30 cellular contexts compared by ENCODE assay signal in the genomic region with DNA sequence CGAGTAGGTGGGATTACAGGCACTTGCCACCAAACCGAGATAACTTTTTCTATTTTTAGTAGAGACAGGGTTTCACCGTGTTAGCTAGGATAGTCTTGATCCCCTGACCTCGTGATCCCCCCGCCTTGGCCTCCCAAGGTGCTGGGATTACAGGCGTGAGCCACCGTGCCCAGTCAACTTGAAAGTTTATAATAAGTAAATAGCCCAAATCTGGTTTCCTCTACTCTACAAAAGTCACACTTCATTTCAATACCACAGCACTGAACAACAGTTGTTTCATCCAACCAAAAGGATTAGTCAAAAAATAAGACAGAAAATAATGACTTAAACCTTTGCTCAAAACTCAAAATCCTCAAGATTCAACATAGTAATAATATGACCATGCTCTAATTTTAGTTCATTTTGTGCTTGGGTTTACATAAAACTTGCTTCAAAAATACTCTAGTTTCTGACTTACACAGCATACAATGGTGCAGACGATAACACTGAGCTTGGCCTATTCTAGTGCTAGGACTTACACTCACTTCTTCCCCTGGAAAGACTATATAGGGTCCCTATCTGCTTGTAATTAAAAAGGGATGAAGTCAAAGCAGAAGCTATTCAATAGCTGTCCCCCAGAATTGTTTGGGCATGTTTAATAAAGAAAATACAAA. TPM values are rescaled to one million over a fixed set of nuclear protein-coding genes. Genes with fewer than 3 reads are reported as not detected.
DNase-seq lines count a peak whose midpoint lies in the region; ATAC-seq, FAIRE-seq and TF ChIP-seq lines count a peak whose summit lies in the region.
"Had no signal": no experiment of that assay in that cellular context is flagged by ENCODE, and none has a peak within 500 bp of the region (broad histone marks: within the 10 kb centered on the region; RNA-seq: fewer than 3 reads in every experiment).

No MANE protein-coding gene starts in this region.

- H3K4me1 Mint-ChIP-seq in activated CD8-positive, alpha-beta memory T cell treated with anti-CD3 and anti-CD28 coated beads, Interleukin-2, amount 10 ng/mL, durations not matched to agents 7 days and 5 days, result peaks cover 13% of the 10 kb centered on the region
- H3K4me1 Mint-ChIP-seq in memory B cell (no peaks in the 10 kb centered on the region), Caco-2 (ENCODE audit: low read depth, unreplicated experiment) (no peaks in the 10 kb centered on the region)
- H3K4me1 Mint-ChIP-seq: activated B cell treated with CpG ODN at 0.5 μM for 24 hours; activated naive CD4-positive, alpha-beta T cell treated with anti-CD3 and anti-CD28 coated beads, Interleukin-2, amount 50 U/mL, for 24 hours; natural killer cell had no signal

- intact Hi-C loops in Caco-2 (cut with micrococcal nuclease; ENCODE audit: unreplicated experiment), result no loop called here

- no peaks in the 10 kb centered on the region for H3K9me3 ChIP-seq in Caco-2
- H3K9me3 ChIP-seq: BLaER1, left ventricle myocardium inferior, thoracic aorta, vagina had no signal

- H3K36me3 Mint-ChIP-seq in activated CD8-positive, alpha-beta memory T cell treated with anti-CD3 and anti-CD28 coated beads, Interleukin-2, amount 10 ng/mL, durations not matched to agents 7 days and 5 days, result peaks cover 51% of the 10 kb centered on the region
- peaks cover 20% of the 10 kb centered on the region for H3K36me3 Mint-ChIP-seq in memory B cell
- H3K36me3 Mint-ChIP-seq in Caco-2 (ENCODE audit: insufficient read depth, unreplicated experiment), result peaks cover 16% of the 10 kb centered on the region

- POLR2A ChIA-PET in HEK293T (lab: Yijun Ruan, JAX), result no interaction called here
- POLR2A ChIA-PET in Caco-2 (lab: Charles Lee), result no interaction called here

- no peaks in the 10 kb centered on the region for H3K36me3 ChIP-seq in Caco-2 (ENCODE audit: control insufficient read depth, insufficient read depth, low read length)

- CTCF ChIA-PET in activated CD8-positive, alpha-beta memory T cell treated with anti-CD3 and anti-CD28 coated beads, Interleukin-2, amount 10 ng/mL, durations not matched to agents 7 days and 5 days (lab: Charles Lee), result interaction anchor here (0.8 to 1.5 kb wide), 4 partner anchors 13 to 183 kb away, joined by 3 to 4 read pairs (median 4); no protein-coding TSS in a partner anchor
- CTCF ChIA-PET in HEK293T (lab: Yijun Ruan, JAX), result no interaction called here
- CTCF ChIA-PET in Caco-2 (lab: Charles Lee), result no interaction called here

- H3K9me3 Mint-ChIP-seq in activated CD8-positive, alpha-beta memory T cell treated with anti-CD3 and anti-CD28 coated beads, Interleukin-2, amount 10 ng/mL, durations not matched to agents 7 days and 5 days (ENCODE audit: low read depth), result no peaks in the 10 kb centered on the region
- H3K9me3 Mint-ChIP-seq in memory B cell (no peaks in the 10 kb centered on the region), Caco-2 (ENCODE audit: unreplicated experiment) (no peaks in the 10 kb centered on the region)
- H3K9me3 Mint-ChIP-seq: activated B cell treated with CpG ODN at 0.5 μM for 24 hours; activated naive CD4-positive, alpha-beta T cell treated with anti-CD3 and anti-CD28 coated beads, Interleukin-2, amount 50 U/mL, for 24 hours; dendritic cell treated with granulocyte-macrophage colony-stimulating factor and Interleukin-4, amounts not matched to agents 40 ng/mL and 50 ng/mL, for 4 days; natural killer cell had no signal

- peak; percentile 18 for FAIRE-seq in GM19239 (lab: Jason Lieb, UNC)
- FAIRE-seq: astrocyte, endometrium, GM12892 had no signal

- peak; percentile 66 for DNase-seq in activated CD8-positive, alpha-beta memory T cell treated with anti-CD3 and anti-CD28 coated beads, Interleukin-2, amount 10 ng/mL, durations not matched to agents 7 days and 5 days
- no peak for DNase-seq in activated CD8-positive, alpha-beta memory T cell treated with anti-CD3 and anti-CD28 coated beads, Interleukin-2, amount 50 U/mL, for 4 hours
- DNase-seq in GM19239 (ENCODE audit: insufficient read length, low spot score) (no peak), memory B cell (ENCODE audit: low spot score in 2 of 2) (no peak), HEK293T (ENCODE audit: extremely low spot score) (no peak), Caco-2 (no peak)
- DNase-seq: ACHN; activated B cell treated with CpG ODN at 0.5 μM for 24 hours; activated CD8-positive, alpha-beta memory T cell treated with anti-CD3 and anti-CD28 coated beads, Interleukin-2, amount 50 U/mL, for 48 hours; caudate nucleus; left ventricle myocardium inferior; midbrain; natural killer cell; NCI-H1436 treated with DMSO at 0.1 percent for 48 hours; NCI-H510A; NK-92 treated with Interleukin-12 subunit alpha and Interleukin-12 subunit beta, amount 100 ng/mL, for 24 hours; SHP77 treated with DMSO at 0.1 percent for 48 hours; stimulated activated naive CD4-positive, alpha-beta T cell; SW 1271 had no signal

- no TSS peak for BruUV-seq in Caco-2 (replicated peaks; lab: Mats Ljungman, UMichigan)

- H3K4me1 ChIP-seq in Caco-2, result no peaks in the 10 kb centered on the region
- H3K4me1 ChIP-seq: BLaER1, left ventricle myocardium inferior, vagina had no signal

- no peak for TF ChIP-seq CTCF in Caco-2 (IDR thresholded peaks at IDR 0.05; ENCODE audit: insufficient read depth in 1 of 2, low read depth in 1 of 2, low read length in 1 of 2, severe bottlenecking in 1 of 2, unreplicated experiment in 1 of 2)

- peak; percentile 79 for ATAC-seq in activated CD8-positive, alpha-beta memory T cell treated with anti-CD3 and anti-CD28 coated beads, Interleukin-2, amount 10 ng/mL, durations not matched to agents 7 days and 5 days
- peak; percentile 47 for ATAC-seq in HG03520 (IDR thresholded peaks at IDR 0.05; ENCODE audit: unreplicated experiment)
- no peak for ATAC-seq in memory B cell (ENCODE audit: low read depth)
- ATAC-seq in GM18867 (IDR thresholded peaks at IDR 0.05; ENCODE audit: unreplicated experiment), result no peak
- ATAC-seq: HCT116, natural killer cell had no signal

- no peaks in the 10 kb centered on the region for H3K27me3 Mint-ChIP-seq in activated CD8-positive, alpha-beta memory T cell treated with anti-CD3 and anti-CD28 coated beads, Interleukin-2, amount 10 ng/mL, durations not matched to agents 7 days and 5 days
- H3K27me3 Mint-ChIP-seq in memory B cell (no peaks in the 10 kb centered on the region), Caco-2 (ENCODE audit: insufficient read depth, unreplicated experiment) (no peaks in the 10 kb centered on the region)
- H3K27me3 Mint-ChIP-seq: activated B cell treated with CpG ODN at 0.5 μM for 24 hours; activated naive CD4-positive, alpha-beta T cell treated with anti-CD3 and anti-CD28 coated beads, Interleukin-2, amount 50 U/mL, for 24 hours; dendritic cell treated with granulocyte-macrophage colony-stimulating factor and Interleukin-4, amounts not matched to agents 40 ng/mL and 50 ng/mL, for 4 days had no signal

- no peak overlapping the region for H3K4me3 ChIP-seq in Caco-2 (ENCODE audit: low read depth, low read length)
- H3K4me3 ChIP-seq: BLaER1, left ventricle myocardium inferior, thoracic aorta, vagina had no signal

- peak overlapping the region; percentile 3 for H3K27ac Mint-ChIP-seq in activated CD8-positive, alpha-beta memory T cell treated with anti-CD3 and anti-CD28 coated beads, Interleukin-2, amount 10 ng/mL, durations not matched to agents 7 days and 5 days
- H3K27ac Mint-ChIP-seq in memory B cell (peak overlapping the region; percentile 53), Caco-2 (ENCODE audit: unreplicated experiment) (no peak overlapping the region)
- H3K27ac Mint-ChIP-seq: activated B cell treated with CpG ODN at 0.5 μM for 24 hours; activated naive CD4-positive, alpha-beta T cell treated with anti-CD3 and anti-CD28 coated beads, Interleukin-2, amount 50 U/mL, for 24 hours; dendritic cell treated with granulocyte-macrophage colony-stimulating factor and Interleukin-4, amounts not matched to agents 40 ng/mL and 50 ng/mL, for 4 days; natural killer cell had no signal

- H3K4me3 Mint-ChIP-seq in activated CD8-positive, alpha-beta memory T cell treated with anti-CD3 and anti-CD28 coated beads, Interleukin-2, amount 10 ng/mL, durations not matched to agents 7 days and 5 days, result no peak overlapping the region
- no peak overlapping the region for H3K4me3 Mint-ChIP-seq in memory B cell
- H3K4me3 Mint-ChIP-seq in Caco-2 (ENCODE audit: unreplicated experiment), result no peak overlapping the region
- H3K4me3 Mint-ChIP-seq: activated B cell treated with CpG ODN at 0.5 μM for 24 hours; activated naive CD4-positive, alpha-beta T cell treated with anti-CD3 and anti-CD28 coated beads, Interleukin-2, amount 50 U/mL, for 24 hours; dendritic cell treated with granulocyte-macrophage colony-stimulating factor and Interleukin-4, amounts not matched to agents 40 ng/mL and 50 ng/mL, for 4 days; natural killer cell had no signal

- H3K27me3 ChIP-seq in Caco-2 (replicated peaks; ENCODE audit: control insufficient read depth, insufficient read depth, low read length), result no peaks in the 10 kb centered on the region
- H3K27me3 ChIP-seq: BLaER1, vagina had no signal

TF ChIP-seq in HEK293T, 16 proteins besides CTCF, POLR2A, EP300 and RAD21:
- no peak for TF ChIP-seq HDGF (IDR thresholded peaks at IDR 0.05; ENCODE audit: borderline replicate concordance)
- TF ChIP-seq LEF1 (IDR thresholded peaks at IDR 0.05; ENCODE audit: borderline replicate concordance), result no peak
- no peak for TF ChIP-seq FOXK2 (IDR thresholded peaks at IDR 0.05)
- no peak for TF ChIP-seq L3MBTL2 (conservative IDR thresholded peaks at IDR 0.05)

RNA-seq across cellular contexts. Expression of a gene that starts 56.7 kb away (rescaled TPM):
- 10 to 100 TPM; 17.3 to 24.1 TPM for total RNA-seq in activated CD8-positive, alpha-beta memory T cell treated with anti-CD3 and anti-CD28 coated beads, Interleukin-2, amount 10 ng/mL, durations not matched to agents 7 days and 5 days
- total RNA-seq in Caco-2 (2022), result 1.0 and 1.5 TPM in 2 replicates

Comparison
In these comparisons a context has a peak if more than half of its experiments do, and no peak if none do; other contexts are left out.
1. ATAC-seq: peak in activated CD8-positive, alpha-beta memory T cell treated with anti-CD3 and anti-CD28 coated beads, Interleukin-2, amount 10 ng/mL, durations not matched to agents 7 days and 5 days (single experiment) and HG03520 (single experiment); none in memory B cell (single experiment) and GM18867 (single experiment).